In genomic region chr1:32421775-32422174, GRCh38 we compare ENCODE assay signal across 8 cellular contexts.
"Had no signal": no experiment of that assay in that cellular context is flagged by ENCODE, and none has a peak within 500 bp of the region (broad histone marks: within the 10 kb centered on the region; RNA-seq: fewer than 3 reads in every experiment).

No MANE protein-coding gene starts in this region.

- ATAC-seq: GM12878 had no signal

- H3K4me3 ChIP-seq: GM12878 had no signal

- DNase-seq: GDM1, GF-D8 had no signal

- FAIRE-seq: G401.6, GM12878, GM12891, GM12892, GM18507, GM19239 had no signal
